In genomic region chr20:24492698-24493097, GRCh38 we compare ENCODE assay signal across 20 cellular contexts. TPM values are rescaled to one million over a fixed set of nuclear protein-coding genes. Genes with fewer than 3 reads are reported as not detected.
A peak's percentile ranks its signal among the peaks of the same experiment; 100 is the strongest.
DNase-seq lines count a peak whose midpoint lies in the region; ATAC-seq and TF ChIP-seq lines count a peak whose summit lies in the region.
"Had no signal": no experiment of that assay in that cellular context is flagged by ENCODE, and none has a peak within 500 bp of the region (broad histone marks: within the 10 kb centered on the region; RNA-seq: fewer than 3 reads in every experiment).

No MANE protein-coding gene starts in this region.

- no peak overlapping the region for H3K4me3 ChIP-seq in colonic mucosa
- peak overlapping the region; percentile 0; the same call in 1 of the 2 replicates for H3K4me3 ChIP-seq in iPS-20b (ENCODE audit: low read length)
- H3K4me3 ChIP-seq in MM.1S (ENCODE audit: low read length) = no peak overlapping the region
- no peak overlapping the region for H3K4me3 ChIP-seq in brain microvascular endothelial cell (ENCODE audit: low read depth, low read length)
- H3K4me3 ChIP-seq: BLaER1 treated with 17β-estradiol and CSF1 and Interleukin-3, amounts not matched to agents 10 nM and 100 nM had no signal

- no peaks in the 10 kb centered on the region for H3F3A ChIP-seq in MM.1S (ENCODE audit: insufficient read depth, low read length)

- intact Hi-C loops in colonic mucosa (cut with DNase I) (no loop called here), Right ventricle myocardium inferior (cut with DNase I) (no loop called here)

- TF ChIP-seq CTCF in WTC11 (IDR thresholded peaks at IDR 0.05) (no peak), colonic mucosa (IDR thresholded peaks at IDR 0.05) (no peak), MM.1S (IDR thresholded peaks at IDR 0.05; ENCODE audit: low read length) (no peak), brain microvascular endothelial cell (IDR thresholded peaks at IDR 0.05; ENCODE audit: low read depth, low read length, missing control alignments) (no peak)

- H3K4me1 ChIP-seq in colonic mucosa (no peaks in the 10 kb centered on the region), iPS-20b (ENCODE audit: insufficient read depth, low read length) (peaks cover 13% of the 10 kb centered on the region; the same call in 1 of the 2 replicates), MM.1S (ENCODE audit: low read length) (peaks cover 4% of the 10 kb centered on the region; the same call in 1 of the 2 replicates)

- H3K27me3 Mint-ChIP-seq in WTC11 (ENCODE audit: low read depth) = no peaks in the 10 kb centered on the region
- H3K27me3 Mint-ChIP-seq: CD4-positive, alpha-beta T cell; CD8-positive, alpha-beta memory T cell had no signal

- POLR2A ChIA-PET in WTC11 (lab: Charles Lee) = no interaction called here

- CTCF ChIA-PET in WTC11 (lab: Charles Lee) = interaction anchor here (1.4 to 1.5 kb wide), 2 partner anchors 22 to 288 kb away, joined by 4 read pairs; no protein-coding TSS in a partner anchor

- peaks cover 25% of the 10 kb centered on the region; the same call in 1 of the 2 replicates for H3K79me2 ChIP-seq in MM.1S (ENCODE audit: low read length)

- H3K9me3 ChIP-seq in colonic mucosa (no peaks in the 10 kb centered on the region), iPS-20b (ENCODE audit: insufficient read depth, low read depth, low read length) (no peaks in the 10 kb centered on the region), MM.1S (replicated peaks; ENCODE audit: insufficient read depth, low read length) (no peaks in the 10 kb centered on the region)
- H3K9me3 ChIP-seq: BE2C; BLaER1 treated with 17β-estradiol and CSF1 and Interleukin-3, amounts not matched to agents 10 nM and 100 nM had no signal

- H3K36me3 Mint-ChIP-seq in WTC11 = peaks cover 4% of the 10 kb centered on the region; the same call in 1 of the 2 replicates
- H3K36me3 Mint-ChIP-seq: CD14-positive monocyte; CD8-positive, alpha-beta memory T cell had no signal

- H2AFZ ChIP-seq in MM.1S (ENCODE audit: low read length) = no peak overlapping the region

- peaks cover 32% of the 10 kb centered on the region for H3K4me1 Mint-ChIP-seq in WTC11
- H3K4me1 Mint-ChIP-seq: CD14-positive monocyte; CD8-positive, alpha-beta memory T cell had no signal

- H3K27me3 ChIP-seq in colonic mucosa = no peaks in the 10 kb centered on the region
- H3K27me3 ChIP-seq in iPS-20b (ENCODE audit: insufficient read depth, low read length) = no peaks in the 10 kb centered on the region
- no peaks in the 10 kb centered on the region for H3K27me3 ChIP-seq in MM.1S (replicated peaks; ENCODE audit: insufficient read depth, low read length)
- H3K27me3 ChIP-seq in brain microvascular endothelial cell (replicated peaks) = no peaks in the 10 kb centered on the region
- H3K27me3 ChIP-seq: BE2C; BLaER1 treated with 17β-estradiol and CSF1 and Interleukin-3, amounts not matched to agents 10 nM and 100 nM had no signal

- H3K9ac ChIP-seq in colonic mucosa (ENCODE audit: low read depth in 2 of 2, low read length in 2 of 2) (no peak overlapping the region), iPS-20b (ENCODE audit: low read depth, low read length) (no peak overlapping the region), MM.1S (ENCODE audit: low read length) (no peak overlapping the region)
- H3K9ac ChIP-seq: BLaER1 treated with 17β-estradiol and CSF1 and Interleukin-3, amounts not matched to agents 10 nM and 100 nM had no signal

- no peak overlapping the region for H3K4me2 ChIP-seq in MM.1S (ENCODE audit: low read depth, low read length)

- no peaks in the 10 kb centered on the region for H3K9me2 ChIP-seq in MM.1S (replicated peaks; ENCODE audit: insufficient read depth, low read length)

- no peaks in the 10 kb centered on the region for H3K9me3 Mint-ChIP-seq in WTC11
- H3K9me3 Mint-ChIP-seq: CD4-positive, alpha-beta T cell; CD8-positive, alpha-beta memory T cell; H9 had no signal

- no peak overlapping the region for H3K27ac ChIP-seq in colonic mucosa
- H3K27ac ChIP-seq in iPS-20b (ENCODE audit: low read length) = no peak overlapping the region
- H3K27ac ChIP-seq in MM.1S (ENCODE audit: low read length) = no peak overlapping the region
- H3K27ac ChIP-seq in brain microvascular endothelial cell = no peak overlapping the region
- H3K27ac ChIP-seq: 22Rv1; BLaER1 treated with 17β-estradiol and CSF1 and Interleukin-3, amounts not matched to agents 10 nM and 100 nM had no signal

- DNase-seq in G401 (ENCODE audit: low spot score) (peak; percentile 65), WTC11 (ENCODE audit: low spot score) (no peak), colonic mucosa (peak; percentile 9), MM.1S (no peak), brain microvascular endothelial cell (no peak), GF-D8 (lab: John Stamatoyannopoulos, UW) (no peak), Right ventricle myocardium inferior (ENCODE audit: missing footprints) (no peak)
- DNase-seq: AML-193; BE2C; CD4-positive, alpha-beta T cell; CD8-positive, alpha-beta memory T cell; DMS 273 treated with DMSO at 0.1 percent for 48 hours; DMS79; EL had no signal

- in situ Hi-C loops in G401 (cut with HindIII; ENCODE audit: low sequenced_read_pairs) (no loop called here), brain microvascular endothelial cell (cut with HindIII; ENCODE audit: low pct_ligation_motif_present, low sequenced_read_pairs) (no loop called here)

- no peak overlapping the region for H3K4me3 Mint-ChIP-seq in WTC11
- H3K4me3 Mint-ChIP-seq: CD14-positive monocyte; CD4-positive, alpha-beta T cell; CD8-positive, alpha-beta memory T cell had no signal

- peak overlapping the region; percentile 86; the same call in 1 of the 2 replicates for H3K27ac Mint-ChIP-seq in WTC11
- H3K27ac Mint-ChIP-seq: CD14-positive monocyte; CD4-positive, alpha-beta T cell; CD8-positive, alpha-beta memory T cell had no signal

- ATAC-seq in WTC11 (no peak), Right ventricle myocardium inferior (no peak)
- ATAC-seq: HCT116 had no signal

- no peaks in the 10 kb centered on the region for H4K20me1 ChIP-seq in MM.1S (ENCODE audit: insufficient read depth, low read length)

- no peaks in the 10 kb centered on the region for H3K36me3 ChIP-seq in colonic mucosa
- H3K36me3 ChIP-seq in iPS-20b (ENCODE audit: insufficient read depth, low read depth, low read length) = peaks cover 17% of the 10 kb centered on the region; the same call in 1 of the 2 replicates
- H3K36me3 ChIP-seq in MM.1S (replicated peaks; ENCODE audit: insufficient read depth, low read length) = peaks cover 4% of the 10 kb centered on the region
- H3K36me3 ChIP-seq in brain microvascular endothelial cell (replicated peaks) = no peaks in the 10 kb centered on the region
- H3K36me3 ChIP-seq: BE2C; BLaER1 treated with 17β-estradiol and CSF1 and Interleukin-3, amounts not matched to agents 10 nM and 100 nM had no signal

TF ChIP-seq in WTC11, 78 proteins besides CTCF, POLR2A, EP300 and RAD21:
- TF ChIP-seq HMGA2 (CRISPR knock-in tag; IDR thresholded peaks at IDR 0.05) (no peak), ATF6 (CRISPR knock-in tag; IDR thresholded peaks at IDR 0.05) (no peak), ZNF423 (CRISPR knock-in tag; IDR thresholded peaks at IDR 0.05) (no peak), NR3C1 (CRISPR knock-in tag; conservative IDR thresholded peaks at IDR 0.05; ENCODE audit: low read depth) (no peak), ZNF532 (CRISPR knock-in tag; IDR thresholded peaks at IDR 0.05; ENCODE audit: borderline replicate concordance) (no peak), ETV6 (CRISPR knock-in tag; IDR thresholded peaks at IDR 0.05) (no peak)

RNA-seq across cellular contexts. Expression of gene SYNDIG1, which starts 23.3 kb away (rescaled TPM):
- not detected in 2 replicates for total RNA-seq in G401 (2014; rRNA removed; shearing (Covaris generic))
- 5.0 to 6.4 TPM (median 6.0 TPM) in 3 replicates for total RNA-seq in WTC11 (2021)
- under 1 TPM; 0.10 to 0.19 TPM for total RNA-seq in colonic mucosa
- 15.8 TPM for total RNA-seq in Right ventricle myocardium inferior
- total RNA-seq: CD4-positive, alpha-beta T cell; CD8-positive, alpha-beta memory T cell had no signal

Comparison
In these comparisons a context has a peak if more than half of its experiments do, and no peak if none do; other contexts are left out.
1. DNase-seq: peak in G401 (single experiment) and colonic mucosa (single experiment); none in WTC11 (single experiment), MM.1S (single experiment), brain microvascular endothelial cell (single experiment), GF-D8 (single experiment) and Right ventricle myocardium inferior (single experiment).